Comparison of ENCODE assay signal across 2 cellular contexts in the genomic region with DNA sequence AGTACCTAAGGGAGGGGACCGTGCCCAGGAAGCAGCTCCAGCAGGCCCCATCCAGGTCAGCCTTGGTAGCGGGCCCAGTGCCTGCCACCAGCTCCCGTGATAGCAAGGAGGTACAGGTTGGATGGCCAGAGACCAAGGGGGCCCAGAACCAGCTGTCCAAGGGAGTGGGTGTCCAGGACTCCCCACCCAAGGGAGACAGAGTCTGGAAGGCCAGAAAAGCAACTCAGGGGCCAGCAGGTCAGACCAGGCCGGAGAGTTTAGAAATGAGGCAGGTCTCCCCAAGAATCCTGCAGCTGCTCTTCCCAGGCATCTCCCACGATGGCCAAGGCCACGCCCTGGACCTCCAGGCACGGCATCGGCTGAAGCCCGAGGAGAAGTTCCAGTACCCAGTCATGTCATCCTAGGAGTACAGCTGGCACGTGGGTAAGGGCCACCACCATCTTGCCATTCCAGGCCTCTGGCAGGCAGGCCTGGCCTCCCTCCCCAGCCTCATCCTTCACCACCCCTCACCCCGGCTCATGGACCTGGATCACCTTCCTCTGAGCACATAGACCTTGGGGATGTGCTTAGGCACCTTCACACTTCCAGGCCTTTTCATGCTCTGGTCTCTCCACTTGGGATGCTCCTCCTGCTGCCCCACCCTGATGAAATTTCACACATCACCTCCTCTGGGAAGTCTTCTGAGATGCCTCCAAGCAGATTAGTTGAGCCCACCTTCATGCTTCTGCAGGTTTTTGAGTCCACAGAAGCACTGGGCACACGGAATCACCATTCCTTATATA.
TF ChIP-seq lines count a peak whose summit lies in the region.

No MANE protein-coding gene starts in this region.

TF ChIP-seq in SK-N-SH treated with all-trans-retinoic acid at 6 μM for 48 hours, 23 proteins besides CTCF, POLR2A, EP300 and RAD21 (continued from another document):
- TF ChIP-seq, protein P1, sequence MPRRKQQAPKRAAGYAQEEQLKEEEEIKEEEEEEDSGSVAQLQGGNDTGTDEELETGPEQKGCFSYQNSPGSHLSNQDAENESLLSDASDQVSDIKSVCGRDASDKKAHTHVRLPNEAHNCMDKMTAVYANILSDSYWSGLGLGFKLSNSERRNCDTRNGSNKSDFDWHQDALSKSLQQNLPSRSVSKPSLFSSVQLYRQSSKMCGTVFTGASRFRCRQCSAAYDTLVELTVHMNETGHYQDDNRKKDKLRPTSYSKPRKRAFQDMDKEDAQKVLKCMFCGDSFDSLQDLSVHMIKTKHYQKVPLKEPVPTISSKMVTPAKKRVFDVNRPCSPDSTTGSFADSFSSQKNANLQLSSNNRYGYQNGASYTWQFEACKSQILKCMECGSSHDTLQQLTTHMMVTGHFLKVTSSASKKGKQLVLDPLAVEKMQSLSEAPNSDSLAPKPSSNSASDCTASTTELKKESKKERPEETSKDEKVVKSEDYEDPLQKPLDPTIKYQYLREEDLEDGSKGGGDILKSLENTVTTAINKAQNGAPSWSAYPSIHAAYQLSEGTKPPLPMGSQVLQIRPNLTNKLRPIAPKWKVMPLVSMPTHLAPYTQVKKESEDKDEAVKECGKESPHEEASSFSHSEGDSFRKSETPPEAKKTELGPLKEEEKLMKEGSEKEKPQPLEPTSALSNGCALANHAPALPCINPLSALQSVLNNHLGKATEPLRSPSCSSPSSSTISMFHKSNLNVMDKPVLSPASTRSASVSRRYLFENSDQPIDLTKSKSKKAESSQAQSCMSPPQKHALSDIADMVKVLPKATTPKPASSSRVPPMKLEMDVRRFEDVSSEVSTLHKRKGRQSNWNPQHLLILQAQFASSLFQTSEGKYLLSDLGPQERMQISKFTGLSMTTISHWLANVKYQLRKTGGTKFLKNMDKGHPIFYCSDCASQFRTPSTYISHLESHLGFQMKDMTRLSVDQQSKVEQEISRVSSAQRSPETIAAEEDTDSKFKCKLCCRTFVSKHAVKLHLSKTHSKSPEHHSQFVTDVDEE (CRISPR knock-in tag; IDR thresholded peaks at IDR 0.05): no peak
- TF ChIP-seq SNAI2 (CRISPR knock-in tag; IDR thresholded peaks at IDR 0.05) (no peak), ESRRG (CRISPR knock-in tag; IDR thresholded peaks at IDR 0.05) (0 out of 2 replicates have a peak, but pooled peaks have one; percentile 4)

TF ChIP-seq in SK-N-SH, 30 proteins besides CTCF, POLR2A, EP300 and RAD21 (continued from another document):
- TF ChIP-seq FOSL2 (IDR thresholded peaks at IDR 0.05; ENCODE audit: borderline replicate concordance, low read depth) (no peak), SIN3A (IDR thresholded peaks at IDR 0.05; ENCODE audit: borderline replicate concordance, low read depth, low read length) (no peak), CHD2 (IDR thresholded peaks at IDR 0.05; ENCODE audit: low read length, partially characterized antibody) (no peak), RFX5 (IDR thresholded peaks at IDR 0.05; ENCODE audit: low read length) (no peak), PBX3 (IDR thresholded peaks at IDR 0.05) (no peak), IRF3 (IDR thresholded peaks at IDR 0.05; ENCODE audit: low read depth, low read length) (no peak), NFIC (IDR thresholded peaks at IDR 0.05; ENCODE audit: borderline replicate concordance) (no peak), FOXJ3 (CRISPR knock-in tag; IDR thresholded peaks at IDR 0.05) (no peak)
